ENCODE assay signal across 8 cellular contexts in the genomic region with DNA sequence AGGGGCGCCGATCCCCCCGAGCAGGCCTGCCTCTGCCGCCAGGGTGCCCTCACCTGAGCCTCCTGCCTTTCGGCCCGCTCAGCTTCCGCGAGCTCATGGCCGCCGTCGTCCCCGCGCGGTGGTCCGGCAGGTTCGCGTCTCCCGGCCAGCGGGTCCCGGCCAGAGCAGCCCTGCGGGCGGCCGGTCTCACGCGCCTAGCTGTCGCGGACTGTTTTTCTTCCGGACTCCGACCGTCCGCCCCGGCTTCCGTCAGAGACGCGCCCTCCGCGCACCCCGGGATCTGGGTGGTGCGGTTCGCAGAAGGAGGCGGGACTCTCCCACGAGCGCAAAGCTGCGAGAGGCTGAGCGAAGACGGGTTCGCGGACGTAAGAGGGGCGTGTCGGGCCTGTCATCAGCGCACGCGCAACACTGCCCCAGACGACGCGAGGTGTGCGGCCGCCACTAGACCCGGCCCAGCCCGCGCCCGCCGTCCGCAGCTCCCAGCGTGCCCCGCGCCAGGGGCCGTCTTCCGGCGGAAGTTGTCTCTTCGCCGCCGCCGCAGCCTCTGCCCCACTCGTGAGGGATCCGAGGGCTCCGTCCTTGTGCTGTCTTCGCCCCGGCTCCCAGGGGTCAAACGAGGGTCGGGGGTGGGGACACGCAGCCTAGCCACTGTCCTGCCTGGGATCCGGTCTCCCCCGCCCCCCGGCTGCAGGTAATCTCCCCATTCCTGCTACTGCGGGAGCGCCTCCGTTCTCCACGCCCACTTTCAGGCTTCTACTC. TPM values are rescaled to one million over a fixed set of nuclear protein-coding genes. Genes with fewer than 3 reads are reported as not detected.
DNase-seq lines count a peak whose midpoint lies in the region; ATAC-seq and FAIRE-seq lines count a peak whose summit lies in the region.

A gene (minus strand): TSS at position 210 of the 759 bp plus-strand sequence. CDS start 113 bp downstream, at position 97.

- no CpG with 5 or more reads among the region's 90 CpGs for WGBS in mesendoderm (ENCODE audit: extremely low coverage, insufficient coverage, low lambda C conversion rate)

- H3K9me3 Mint-ChIP-seq in activated CD8-positive, alpha-beta memory T cell treated with anti-CD3 and anti-CD28 coated beads, Interleukin-2, amount 10 ng/mL, durations not matched to agents 7 days and 5 days (ENCODE audit: low read depth), result no peaks in the 10 kb centered on the region

- ATAC-seq in GM21367 (IDR thresholded peaks at IDR 0.05; ENCODE audit: unreplicated experiment), result peak; percentile 77
- peak; percentile 95 for ATAC-seq in activated CD8-positive, alpha-beta memory T cell treated with anti-CD3 and anti-CD28 coated beads, Interleukin-2, amount 10 ng/mL, durations not matched to agents 7 days and 5 days

- H3K27ac Mint-ChIP-seq in activated CD8-positive, alpha-beta memory T cell treated with anti-CD3 and anti-CD28 coated beads, Interleukin-2, amount 10 ng/mL, durations not matched to agents 7 days and 5 days, result peak within 1 kb of the TSS; percentile 90

- H2BK120ac ChIP-seq in mesendoderm (ENCODE audit: low read depth, low read length), result no peak within 1 kb of the TSS

- H3K27ac ChIP-seq in mesendoderm (ENCODE audit: low read depth, low read length), result peak within 1 kb of the TSS; percentile 72

- no peak within 1 kb of the TSS for H3K23ac ChIP-seq in mesendoderm (ENCODE audit: low read length)

- H2AK5ac ChIP-seq in mesendoderm (ENCODE audit: low read length), result no peak within 1 kb of the TSS

- H3K4ac ChIP-seq in mesendoderm (ENCODE audit: low read depth, low read length), result peak within 1 kb of the TSS; percentile 79

- no peaks in the 10 kb centered on the region for H3K79me2 ChIP-seq in mesendoderm (ENCODE audit: control insufficient read depth, insufficient read depth, low read length)

- no peaks in the 10 kb centered on the region for H3K27me3 Mint-ChIP-seq in activated CD8-positive, alpha-beta memory T cell treated with anti-CD3 and anti-CD28 coated beads, Interleukin-2, amount 10 ng/mL, durations not matched to agents 7 days and 5 days

- no peaks in the 10 kb centered on the region for H3K9me3 ChIP-seq in endocrine pancreas (ENCODE audit: control insufficient read depth, low read length)

- H2BK15ac ChIP-seq in mesendoderm (replicated peaks; ENCODE audit: low read depth), result no peak within 1 kb of the TSS

- peak within 1 kb of the TSS; percentile 96 for H3K56ac ChIP-seq in mesendoderm (ENCODE audit: low read length)

- no peaks in the 10 kb centered on the region for H3K36me3 ChIP-seq in endocrine pancreas (ENCODE audit: control insufficient read depth, insufficient read depth, low read length)
- no peaks in the 10 kb centered on the region for H3K36me3 ChIP-seq in mesendoderm (ENCODE audit: control insufficient read depth, insufficient read depth, low read length)

- peaks cover 4% of the 10 kb centered on the region for H3K4me1 ChIP-seq in endocrine pancreas (ENCODE audit: control insufficient read depth, insufficient read depth, low read length)
- peaks cover 1% of the 10 kb centered on the region for H3K4me1 ChIP-seq in mesendoderm (ENCODE audit: control insufficient read depth, low read depth, low read length)

- H3K9ac ChIP-seq in endocrine pancreas (ENCODE audit: control insufficient read depth, insufficient read depth, low read length) (peak within 1 kb of the TSS; percentile 85), mesendoderm (ENCODE audit: low read length) (peak within 1 kb of the TSS; percentile 99)

- H3K4me1 Mint-ChIP-seq in activated CD8-positive, alpha-beta memory T cell treated with anti-CD3 and anti-CD28 coated beads, Interleukin-2, amount 10 ng/mL, durations not matched to agents 7 days and 5 days, result peaks cover 22% of the 10 kb centered on the region

- no peak within 1 kb of the TSS for H2BK5ac ChIP-seq in mesendoderm (ENCODE audit: low read length)

- H4K8ac ChIP-seq in mesendoderm (ENCODE audit: low read depth, low read length), result no peak within 1 kb of the TSS

- no peak within 1 kb of the TSS for H4K5ac ChIP-seq in mesendoderm (ENCODE audit: low read length)

- DNase-seq in Caki2 (ENCODE audit: low read depth) (peak; percentile 95), HTR-8/SVneo (ENCODE audit: insufficient read length, low spot score) (peak; percentile 99), NOMO-1 treated with dmso at 0.1 percent for 144 hours (lab: John Stamatoyannopoulos, UW; ENCODE audit: unreplicated experiment) (peak; percentile 97), mesendoderm (peak; percentile 97)
- DNase-seq in activated CD8-positive, alpha-beta memory T cell treated with anti-CD3 and anti-CD28 coated beads, Interleukin-2, amount 10 ng/mL, durations not matched to agents 7 days and 5 days, result peak; percentile 99
- peak; percentile 92 for DNase-seq in stimulated activated CD8-positive, alpha-beta memory T cell treated with anti-CD3 and anti-CD28 coated beads, Interleukin-15, amount 100 ng/mL, for 1 hour (ENCODE audit: low read depth)

- H3K27me3 ChIP-seq in endocrine pancreas (ENCODE audit: control insufficient read depth, insufficient read depth, low read length), result no peaks in the 10 kb centered on the region
- no peaks in the 10 kb centered on the region for H3K27me3 ChIP-seq in mesendoderm (ENCODE audit: insufficient read depth, low read length, poor library complexity)

- in situ Hi-C loops in Caki2 (cut with HindIII; ENCODE audit: low pct_unique_long_range_greater_than_20kb, low sequenced_read_pairs), result no loop called here

- H3K79me1 ChIP-seq in mesendoderm (ENCODE audit: low read length), result peaks cover 2% of the 10 kb centered on the region

- CTCF ChIA-PET in activated CD8-positive, alpha-beta memory T cell treated with anti-CD3 and anti-CD28 coated beads, Interleukin-2, amount 10 ng/mL, durations not matched to agents 7 days and 5 days (lab: Charles Lee), result interaction anchor here (0.7 to 5.0 kb wide), 34 partner anchors 10 to 816 kb away, joined by 3 to 103 read pairs (median 4); a partner anchor contains a TSS

- H3K4me3 ChIP-seq in endocrine pancreas (ENCODE audit: control insufficient read depth, insufficient read depth, low read length) (peak within 1 kb of the TSS; percentile 83), mesendoderm (ENCODE audit: low read length) (peak within 1 kb of the TSS; percentile 94)

- peak; percentile 100 for FAIRE-seq in HTR-8/SVneo (lab: Jason Lieb, UNC)

- peak within 1 kb of the TSS; percentile 81 for H3K4me3 Mint-ChIP-seq in activated CD8-positive, alpha-beta memory T cell treated with anti-CD3 and anti-CD28 coated beads, Interleukin-2, amount 10 ng/mL, durations not matched to agents 7 days and 5 days

- H3K4me2 ChIP-seq in mesendoderm (ENCODE audit: low read length), result peak within 1 kb of the TSS; percentile 91

- H3K36me3 Mint-ChIP-seq in activated CD8-positive, alpha-beta memory T cell treated with anti-CD3 and anti-CD28 coated beads, Interleukin-2, amount 10 ng/mL, durations not matched to agents 7 days and 5 days, result peaks cover 1% of the 10 kb centered on the region

- H3K18ac ChIP-seq in mesendoderm (ENCODE audit: low read length), result no peak within 1 kb of the TSS

RNA-seq across cellular contexts. Expression of the gene that starts here (rescaled TPM):
- total RNA-seq in Caki2 (2014; rRNA removed; shearing (Covaris generic); ENCODE audit: low replicate concordance), result 24.8 and 33.3 TPM in 2 replicates
- 10 to 100 TPM; 40.6 to 43.4 TPM for total RNA-seq in activated CD8-positive, alpha-beta memory T cell treated with anti-CD3 and anti-CD28 coated beads, Interleukin-2, amount 10 ng/mL, durations not matched to agents 7 days and 5 days
- polyA plus RNA-seq in mesendoderm (2013, experiment 1 of 2), result 15.1 TPM
- polyA plus RNA-seq in mesendoderm (2013, experiment 2 of 2), result 14.1 TPM

Comparison
In these comparisons a context has a peak if more than half of its experiments do, and no peak if none do; other contexts are left out.
1. Peak in every context shown above with its lines: DNase-seq, ATAC-seq, H3K4me3 ChIP-seq and H3K27ac ChIP-seq.